ENCODE assay signal across 2 cellular contexts in genomic region chr15:51837784-51838183, GRCh38.
TF ChIP-seq lines count a peak whose summit lies in the region.

No MANE protein-coding gene starts in this region.

TF ChIP-seq in IMR-90, 13 proteins besides CTCF, POLR2A, EP300 and RAD21:
- TF ChIP-seq CEBPB (IDR thresholded peaks at IDR 0.05; ENCODE audit: low read depth, low read length) (0 out of 2 replicates have a peak, but pooled peaks have one; percentile 14), RCOR1 (IDR thresholded peaks at IDR 0.05; ENCODE audit: insufficient replicate concordance, low read length) (no peak)

TF ChIP-seq in endothelial cell of umbilical vein, 7 proteins besides CTCF, POLR2A, EP300 and RAD21:
- no peak for TF ChIP-seq JUN (IDR thresholded peaks at IDR 0.05; ENCODE audit: borderline replicate concordance, insufficient read depth, insufficient read length, low read depth)
- no peak for TF ChIP-seq FOS (IDR thresholded peaks at IDR 0.05; ENCODE audit: borderline replicate concordance, insufficient read depth, low read length)
- TF ChIP-seq POLR2AphosphoS5 (IDR thresholded peaks at IDR 0.05; ENCODE audit: insufficient read depth, low read depth, low read length), result no peak
- TF ChIP-seq EZH2 (IDR thresholded peaks at IDR 0.05; ENCODE audit: borderline replicate concordance, low read depth, low read length, severe bottlenecking), result no peak
- no peak for TF ChIP-seq MYC (IDR thresholded peaks at IDR 0.05; ENCODE audit: low read depth, low read length)
- no peak for TF ChIP-seq MAX (IDR thresholded peaks at IDR 0.05; ENCODE audit: insufficient read depth, insufficient read length)
- no peak for TF ChIP-seq GATA2 (IDR thresholded peaks at IDR 0.05; ENCODE audit: insufficient read depth, insufficient read length, low read depth, low read length)
